24 cellular contexts compared by ENCODE assay signal in genomic region chr7:109126404-109127050, GRCh38.
A peak's percentile ranks its signal among the peaks of the same experiment; 100 is the strongest.
DNase-seq lines count a peak whose midpoint lies in the region; ATAC-seq and TF ChIP-seq lines count a peak whose summit lies in the region.
"Had no signal": no experiment of that assay in that cellular context is flagged by ENCODE, and none has a peak within 500 bp of the region (broad histone marks: within the 10 kb centered on the region; RNA-seq: fewer than 3 reads in every experiment).

No MANE protein-coding gene starts in this region.

- H3K4me1 ChIP-seq in A673 (ENCODE audit: insufficient read depth, low read length, poor library complexity, severe bottlenecking): no peaks in the 10 kb centered on the region
- H3K4me1 ChIP-seq in HUES6 (ENCODE audit: control insufficient read depth, insufficient read depth, low read length): peaks cover 37% of the 10 kb centered on the region
- H3K4me1 ChIP-seq: body of pancreas, colonic mucosa, prostate gland had no signal

- CTCF ChIA-PET in A673 (lab: Charles Lee): no interaction called here

- intact Hi-C loops in A673 (cut with micrococcal nuclease; ENCODE audit: unreplicated experiment): no loop called here

- H3K4me3 ChIP-seq in A673 (ENCODE audit: low read depth, low read length, poor library complexity, severe bottlenecking) (no peak overlapping the region), HUES6 (ENCODE audit: low read depth, low read length) (no peak overlapping the region), coronary artery (no peak overlapping the region)
- H3K4me3 ChIP-seq: body of pancreas, colonic mucosa, prostate gland had no signal

- H3K27me3 ChIP-seq in A673 (replicated peaks; ENCODE audit: insufficient read depth, low read depth, low read length, poor library complexity) (no peaks in the 10 kb centered on the region), HUES6 (ENCODE audit: control insufficient read depth, insufficient read depth, low read length) (no peaks in the 10 kb centered on the region)
- H3K27me3 ChIP-seq: body of pancreas, colonic mucosa had no signal

- POLR2A ChIA-PET in A673 (lab: Charles Lee; ENCODE audit: low non-redundant PET): no interaction called here

- BruUV-seq in A673 (replicated peaks; lab: Mats Ljungman, UMichigan): no TSS peak

- ATAC-seq in HG03039 (IDR thresholded peaks at IDR 0.05; ENCODE audit: unreplicated experiment) (no peak), GM18867 (IDR thresholded peaks at IDR 0.05; ENCODE audit: unreplicated experiment) (no peak), HG02642 (IDR thresholded peaks at IDR 0.05; ENCODE audit: poor library complexity, unreplicated experiment) (no peak)
- ATAC-seq: activated naive CD4-positive, alpha-beta T cell treated with anti-CD3 and anti-CD28 coated beads, Interleukin-2, amount 50 U/mL, for 72 hours; activated T-cell treated with anti-CD3 and anti-CD28 coated beads, Interleukin-2, amount 50 U/mL, for 72 hours; body of pancreas; naive thymus-derived CD4-positive, alpha-beta T cell; stimulated activated naive B cell treated with anti-CD40 and anti-IgM and Interleukin-4, amounts not matched to agents 10 μg/mL and 1 μg/mL and 100 μg/mL, for 72 hours had no signal

- DNase-seq in A673 (ENCODE audit: low spot score): peak; percentile 7
- peak; percentile 15 for DNase-seq in astrocyte of the hippocampus (ENCODE audit: low read depth, low spot score)
- peak; percentile 12 for DNase-seq in inferior parietal cortex (ENCODE audit: extremely low spot score)
- no peak for DNase-seq in coronary artery (ENCODE audit: low spot score)
- DNase-seq: ACHN; activated CD4-positive, alpha-beta T cell treated with anti-CD3 and anti-CD28 coated beads for 4 hours; activated T-cell treated with anti-CD3 and anti-CD28 coated beads, Interleukin-2, amount 50 U/mL, for 72 hours; body of pancreas; colonic mucosa; Kasumi-1; kidney; naive thymus-derived CD4-positive, alpha-beta T cell; NCI-H1048; NCI-H2029; NCI-H526 treated with DMSO at 0.1 percent for 48 hours; stimulated activated CD4-positive, alpha-beta T cell treated with anti-CD3 and anti-CD28 coated beads, Interleukin-2, amount 100 ng/mL, for 24 hours; stimulated activated naive B cell treated with anti-CD40 and anti-IgM and Interleukin-4, amounts not matched to agents 10 μg/mL and 1 μg/mL and 100 μg/mL, for 72 hours had no signal

- H3K9me3 ChIP-seq in A673 (ENCODE audit: low read depth, low read length, poor library complexity, severe bottlenecking) (no peaks in the 10 kb centered on the region), HUES6 (ENCODE audit: control insufficient read depth, insufficient read depth, low read depth, low read length) (no peaks in the 10 kb centered on the region)
- H3K9me3 ChIP-seq: body of pancreas, colonic mucosa, prostate gland had no signal

- TF ChIP-seq CTCF in A673 (conservative IDR thresholded peaks at IDR 0.05; ENCODE audit: low read depth, low read length): no peak
- no peak for TF ChIP-seq CTCF in coronary artery (IDR thresholded peaks at IDR 0.05)

- H3K27ac ChIP-seq in A673 (ENCODE audit: low read depth, low read length, poor library complexity, severe bottlenecking) (no peak overlapping the region), HUES6 (ENCODE audit: low read depth, low read length) (peak overlapping the region; percentile 35; the same call in 1 of the 2 replicates), coronary artery (no peak overlapping the region)
- H3K27ac ChIP-seq: body of pancreas, C4-2B, colonic mucosa, prostate gland had no signal

- H3K9ac ChIP-seq in HUES6 (ENCODE audit: low read length): no peak overlapping the region

- H3K36me3 ChIP-seq in A673 (ENCODE audit: insufficient read depth, low read length, poor library complexity, severe bottlenecking) (no peaks in the 10 kb centered on the region), HUES6 (ENCODE audit: control insufficient read depth, insufficient read depth, low read length) (no peaks in the 10 kb centered on the region)
- H3K36me3 ChIP-seq: colonic mucosa, prostate gland had no signal
